Comparison of ENCODE assay signal across 8 cellular contexts in genomic region chr1:192544983-192545393, GRCh38. TPM values are rescaled to one million over a fixed set of nuclear protein-coding genes. Genes with fewer than 3 reads are reported as not detected.
DNase-seq lines count a peak whose midpoint lies in the region; ATAC-seq and TF ChIP-seq lines count a peak whose summit lies in the region.

No MANE protein-coding gene starts in this region.

- no peaks in the 10 kb centered on the region for H3K36me3 ChIP-seq in GM06990 (ENCODE audit: control insufficient read depth, insufficient read depth, low read length)
- H3K36me3 ChIP-seq in HUES64 (ENCODE audit: insufficient read depth, low read length), result no peaks in the 10 kb centered on the region

- no peak overlapping the region for H3K9ac ChIP-seq in HUES64 (ENCODE audit: low read depth, low read length)

- TF ChIP-seq CTCF in GM06990 (IDR thresholded peaks at IDR 0.05; ENCODE audit: insufficient read depth, low read length, poor library complexity, severe bottlenecking), result no peak

- H3K27me3 Mint-ChIP-seq in central memory CD8-positive, alpha-beta T cell, result no peaks in the 10 kb centered on the region

- WGBS in HUES64, result 62% methylated on average over 5 of the region's 5 CpGs

- ATAC-seq in GM21619 (IDR thresholded peaks at IDR 0.05; ENCODE audit: unreplicated experiment), result peak; percentile 74
- ATAC-seq in central memory CD8-positive, alpha-beta T cell (replicated peaks; ENCODE audit: extremely low read depth, poor library complexity, severe bottlenecking), result peak; percentile 63
- peak; percentile 68 for ATAC-seq in stimulated activated naive CD8-positive, alpha-beta T cell treated with anti-CD3 and anti-CD28 coated beads, Interleukin-15, Interleukin-2, amounts not matched to agents 100 U/mL and 50 U/mL, for 24 hours

- peak overlapping the region; percentile 32 for H3K27ac Mint-ChIP-seq in central memory CD8-positive, alpha-beta T cell (ENCODE audit: low read depth)

- no peaks in the 10 kb centered on the region for H3K9me3 ChIP-seq in HUES64 (ENCODE audit: insufficient read depth, low read depth, low read length)

- H3K36me3 Mint-ChIP-seq in central memory CD8-positive, alpha-beta T cell (ENCODE audit: insufficient read depth), result peaks cover 1% of the 10 kb centered on the region

- DNase-seq in GM06990 (ENCODE audit: extremely low read depth, insufficient read length) (peak; percentile 47), NCI-H510A (lab: John Stamatoyannopoulos, UW) (no peak), pons (ENCODE audit: low spot score) (no peak)
- no peak for DNase-seq in central memory CD8-positive, alpha-beta T cell (ENCODE audit: low spot score in 2 of 2)
- no peak for DNase-seq in stimulated activated naive CD8-positive, alpha-beta T cell treated with anti-CD3 and anti-CD28 coated beads, Interleukin-15, Interleukin-2, amounts not matched to agents 100 U/mL and 50 U/mL, for 24 hours
- DNase-seq in stimulated activated naive CD4-positive, alpha-beta T cell (lab: John Stamatoyannopoulos, UW), result no peak

- H3K4me1 Mint-ChIP-seq in central memory CD8-positive, alpha-beta T cell, result peaks cover 43% of the 10 kb centered on the region

- H3K4me1 ChIP-seq in HUES64 (ENCODE audit: insufficient read depth, low read length), result peaks cover 13% of the 10 kb centered on the region; the same call in 1 of the 2 replicates

- no peaks in the 10 kb centered on the region for H3K27me3 ChIP-seq in GM06990 (replicated peaks; ENCODE audit: control insufficient read depth, insufficient read depth, low read length)
- no peaks in the 10 kb centered on the region for H3K27me3 ChIP-seq in HUES64 (ENCODE audit: insufficient read depth, low read length)

- H3K4me3 ChIP-seq in GM06990 (replicated peaks; ENCODE audit: low read depth, low read length) (no peak overlapping the region; the same call in 1 of the 2 replicates), HUES64 (ENCODE audit: low read length) (no peak overlapping the region)

- peak overlapping the region; percentile 16 for H3K4me3 Mint-ChIP-seq in central memory CD8-positive, alpha-beta T cell

- peak overlapping the region; percentile 1; the same call in 1 of the 2 replicates for H3K27ac ChIP-seq in HUES64 (ENCODE audit: low read depth, low read length)

- no peaks in the 10 kb centered on the region for H3K9me3 Mint-ChIP-seq in central memory CD8-positive, alpha-beta T cell

RNA-seq across cellular contexts. Expression of gene RGS1, which starts 30.6 kb away (rescaled TPM):
- 0.25 TPM for polyA plus RNA-seq in HUES64 (2013, experiment 1 of 2)
- polyA plus RNA-seq in HUES64 (2013, experiment 2 of 2), result 0.25 TPM
